Comparison of ENCODE assay signal across 21 cellular contexts in the genomic region with DNA sequence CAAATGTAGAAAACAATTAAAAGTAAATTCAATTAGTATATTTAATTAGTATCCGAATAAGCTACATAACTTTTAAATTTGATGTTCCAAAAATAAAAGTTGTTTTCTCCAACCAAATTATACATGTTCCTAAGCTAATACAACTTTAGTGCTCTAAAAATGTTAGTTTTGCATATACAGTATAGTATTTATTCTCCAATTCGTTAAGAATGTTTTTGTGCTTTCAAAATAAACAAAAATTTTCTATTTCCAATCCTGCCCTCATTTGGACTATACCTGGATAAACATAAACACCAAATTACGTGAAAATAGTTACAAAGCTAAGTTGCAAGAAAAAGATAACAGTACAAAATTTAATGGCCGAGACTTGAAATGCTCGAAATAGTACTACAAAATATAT.
"Had no signal": no experiment of that assay in that cellular context is flagged by ENCODE, and none has a peak within 500 bp of the region (broad histone marks: within the 10 kb centered on the region; RNA-seq: fewer than 3 reads in every experiment).

No MANE protein-coding gene starts in this region.

- ATAC-seq: activated CD4-positive, CD25-positive, alpha-beta regulatory T cell treated with anti-CD3 and anti-CD28 coated beads, Interleukin-2, amount 50 U/mL, for 24 hours; Panc1 had no signal

- H3K4me2 ChIP-seq: SK-N-SH had no signal

- H3K27me3 ChIP-seq: brain microvascular endothelial cell, cardiac muscle cell, colonic mucosa, SJCRH30 had no signal

- H3K9me2 ChIP-seq: SK-N-SH had no signal

- H3K9me3 ChIP-seq: colonic mucosa, SJCRH30, SK-N-SH had no signal

- H3K27ac ChIP-seq: brain microvascular endothelial cell, cardiac muscle cell, colonic mucosa, RWPE1, SJCRH30 had no signal

- H3K9ac ChIP-seq: SK-N-SH had no signal

- DNase-seq: activated CD4-positive, alpha-beta T cell treated with anti-CD3 and anti-CD28 coated beads for 4 hours; activated CD4-positive, alpha-beta T cell treated with anti-CD3 and anti-CD28 coated beads, Interleukin-2, amount 50 U/mL, for 48 hours; activated effector memory CD4-positive, alpha-beta T cell treated with anti-CD3 and anti-CD28 coated beads, Interleukin-2, amount 50 U/mL, for 16 hours; activated naive CD4-positive, alpha-beta T cell treated with Interleukin-2 at 50 U/mL for 16 hours; activated T-cell treated with anti-CD3 and anti-CD28 coated beads, Interleukin-2, amount 50 U/mL, for 24 hours; brain microvascular endothelial cell; cerebellar nuclear complex; colonic mucosa; NCI-H1105; NCI-H1436; NCI-H187; NCI-H2081; NCI-H446; NCI-H524; Right ventricle myocardium superior; SJCRH30; SK-N-SH had no signal

- H3K4me3 ChIP-seq: cardiac muscle cell, colonic mucosa, SJCRH30 had no signal

- H3K36me3 ChIP-seq: brain microvascular endothelial cell, cardiac muscle cell, colonic mucosa, SJCRH30 had no signal

- H3K4me1 ChIP-seq: colonic mucosa, SJCRH30 had no signal
